In the genomic region with DNA sequence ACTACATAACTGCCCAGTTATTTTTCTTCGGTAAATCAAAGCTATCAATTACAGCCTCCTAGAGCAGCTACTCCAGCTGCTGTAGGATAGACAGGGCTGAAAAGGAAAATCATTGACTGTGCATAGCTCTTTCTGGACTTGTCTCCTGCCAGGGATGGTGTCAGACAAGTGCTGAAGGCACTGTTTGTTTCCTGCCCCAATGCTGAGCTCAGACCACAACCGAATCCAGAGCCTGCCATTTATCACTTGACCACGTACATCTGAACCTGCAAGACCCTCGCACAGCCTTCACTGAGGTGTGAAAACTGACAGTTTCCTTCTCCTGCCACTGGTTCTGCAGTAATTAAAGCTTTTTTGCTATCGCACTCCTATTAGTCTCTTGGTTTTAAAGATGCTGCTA, we compare ENCODE assay signal across 1 cellular context.
TF ChIP-seq lines count a peak whose summit lies in the region.

No MANE protein-coding gene starts in this region.

TF ChIP-seq in GM12878, 131 proteins besides CTCF, POLR2A, EP300 and RAD21 (continued from another document):
- TF ChIP-seq, protein P1, sequence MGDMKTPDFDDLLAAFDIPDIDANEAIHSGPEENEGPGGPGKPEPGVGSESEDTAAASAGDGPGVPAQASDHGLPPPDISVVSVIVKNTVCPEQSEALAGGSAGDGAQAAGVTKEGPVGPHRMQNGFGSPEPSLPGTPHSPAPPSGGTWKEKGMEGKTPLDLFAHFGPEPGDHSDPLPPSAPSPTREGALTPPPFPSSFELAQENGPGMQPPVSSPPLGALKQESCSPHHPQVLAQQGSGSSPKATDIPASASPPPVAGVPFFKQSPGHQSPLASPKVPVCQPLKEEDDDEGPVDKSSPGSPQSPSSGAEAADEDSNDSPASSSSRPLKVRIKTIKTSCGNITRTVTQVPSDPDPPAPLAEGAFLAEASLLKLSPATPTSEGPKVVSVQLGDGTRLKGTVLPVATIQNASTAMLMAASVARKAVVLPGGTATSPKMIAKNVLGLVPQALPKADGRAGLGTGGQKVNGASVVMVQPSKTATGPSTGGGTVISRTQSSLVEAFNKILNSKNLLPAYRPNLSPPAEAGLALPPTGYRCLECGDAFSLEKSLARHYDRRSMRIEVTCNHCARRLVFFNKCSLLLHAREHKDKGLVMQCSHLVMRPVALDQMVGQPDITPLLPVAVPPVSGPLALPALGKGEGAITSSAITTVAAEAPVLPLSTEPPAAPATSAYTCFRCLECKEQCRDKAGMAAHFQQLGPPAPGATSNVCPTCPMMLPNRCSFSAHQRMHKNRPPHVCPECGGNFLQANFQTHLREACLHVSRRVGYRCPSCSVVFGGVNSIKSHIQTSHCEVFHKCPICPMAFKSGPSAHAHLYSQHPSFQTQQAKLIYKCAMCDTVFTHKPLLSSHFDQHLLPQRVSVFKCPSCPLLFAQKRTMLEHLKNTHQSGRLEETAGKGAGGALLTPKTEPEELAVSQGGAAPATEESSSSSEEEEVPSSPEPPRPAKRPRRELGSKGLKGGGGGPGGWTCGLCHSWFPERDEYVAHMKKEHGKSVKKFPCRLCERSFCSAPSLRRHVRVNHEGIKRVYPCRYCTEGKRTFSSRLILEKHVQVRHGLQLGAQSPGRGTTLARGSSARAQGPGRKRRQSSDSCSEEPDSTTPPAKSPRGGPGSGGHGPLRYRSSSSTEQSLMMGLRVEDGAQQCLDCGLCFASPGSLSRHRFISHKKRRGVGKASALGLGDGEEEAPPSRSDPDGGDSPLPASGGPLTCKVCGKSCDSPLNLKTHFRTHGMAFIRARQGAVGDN (IDR thresholded peaks at IDR 0.05), result 0 out of 2 replicates have a peak, but pooled peaks have one; percentile 39
- TF ChIP-seq IKZF1 (conservative IDR thresholded peaks at IDR 0.05) (peak; percentile 30; the same call in 1 of the 2 replicates), FOXK2 (IDR thresholded peaks at IDR 0.05) (no peak), ZBTB11 (CRISPR knock-in tag; IDR thresholded peaks at IDR 0.05) (no peak), NRF1 (conservative IDR thresholded peaks at IDR 0.05; ENCODE audit: low read depth, low read length) (no peak), YY1 (IDR thresholded peaks at IDR 0.05; ENCODE audit: low read depth, low read length) (no peak), GATAD2B (conservative IDR thresholded peaks at IDR 0.05; ENCODE audit: low read depth) (no peak), MYB (IDR thresholded peaks at IDR 0.05; ENCODE audit: borderline replicate concordance, low read depth, low read length) (no peak), RELA (IDR thresholded peaks at IDR 0.05; ENCODE audit: borderline replicate concordance, partially characterized antibody) (no peak), E2F8 (IDR thresholded peaks at IDR 0.05; ENCODE audit: low read depth, partially characterized antibody) (no peak), NR2C2 (IDR thresholded peaks at IDR 0.05; ENCODE audit: borderline replicate concordance, control insufficient read depth, insufficient read length, low read depth) (no peak), TCF12 (IDR thresholded peaks at IDR 0.05; ENCODE audit: low read depth, low read length) (no peak), EED (IDR thresholded peaks at IDR 0.05; ENCODE audit: low read depth) (no peak), RUNX3 (IDR thresholded peaks at IDR 0.05; ENCODE audit: low read length) (peak; percentile 42; the same call in 1 of the 2 replicates), SIX5 (IDR thresholded peaks at IDR 0.05; ENCODE audit: low read depth, low read length, severe bottlenecking) (no peak), CHD2 (IDR thresholded peaks at IDR 0.05; ENCODE audit: borderline replicate concordance, low read depth, low read length) (no peak), CHD1 (IDR thresholded peaks at IDR 0.05; ENCODE audit: low read depth, low read length) (no peak), WRNIP1 (IDR thresholded peaks at IDR 0.05; ENCODE audit: borderline replicate concordance, low read depth, low read length) (no peak), RAD51 (IDR thresholded peaks at IDR 0.05) (no peak), SMARCA5 (IDR thresholded peaks at IDR 0.05) (no peak), ZBED1 (IDR thresholded peaks at IDR 0.05; ENCODE audit: borderline replicate concordance) (no peak), NR2C1 (IDR thresholded peaks at IDR 0.05) (no peak), NR2F1 (conservative IDR thresholded peaks at IDR 0.05) (0 out of 2 replicates have a peak, but pooled peaks have one; percentile 11), HSF1 (IDR thresholded peaks at IDR 0.05; ENCODE audit: low read depth, low read length) (no peak), ETV6 (conservative IDR thresholded peaks at IDR 0.05 in 1 of 2, IDR thresholded peaks at IDR 0.05 in 1 of 2; ENCODE audit: borderline replicate concordance in 1 of 2, low read depth in 1 of 2) (no peak), FOXM1 (IDR thresholded peaks at IDR 0.05; ENCODE audit: low read depth, low read length) (no peak), ATF3 (IDR thresholded peaks at IDR 0.05; ENCODE audit: borderline replicate concordance, extremely low read depth, low read depth, low read length) (no peak), SMAD5 (IDR thresholded peaks at IDR 0.05; ENCODE audit: low read depth) (no peak), POLR2AphosphoS5 (IDR thresholded peaks at IDR 0.05; ENCODE audit: low read length) (no peak), CBX3 (IDR thresholded peaks at IDR 0.05; ENCODE audit: borderline replicate concordance, low read depth) (no peak), STAT3 (IDR thresholded peaks at IDR 0.05; ENCODE audit: low read depth, low read length) (no peak), DPF2 (IDR thresholded peaks at IDR 0.05) (0 out of 2 replicates have a peak, but pooled peaks have one; percentile 38), ZNF24 (IDR thresholded peaks at IDR 0.05) (no peak), KLF5 (IDR thresholded peaks at IDR 0.05; ENCODE audit: partially characterized antibody) (no peak)
- TF ChIP-seq, protein P2, sequence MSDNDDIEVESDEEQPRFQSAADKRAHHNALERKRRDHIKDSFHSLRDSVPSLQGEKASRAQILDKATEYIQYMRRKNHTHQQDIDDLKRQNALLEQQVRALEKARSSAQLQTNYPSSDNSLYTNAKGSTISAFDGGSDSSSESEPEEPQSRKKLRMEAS (IDR thresholded peaks at IDR 0.05; ENCODE audit: low read depth, low read length), result no peak
- TF ChIP-seq, protein P3, sequence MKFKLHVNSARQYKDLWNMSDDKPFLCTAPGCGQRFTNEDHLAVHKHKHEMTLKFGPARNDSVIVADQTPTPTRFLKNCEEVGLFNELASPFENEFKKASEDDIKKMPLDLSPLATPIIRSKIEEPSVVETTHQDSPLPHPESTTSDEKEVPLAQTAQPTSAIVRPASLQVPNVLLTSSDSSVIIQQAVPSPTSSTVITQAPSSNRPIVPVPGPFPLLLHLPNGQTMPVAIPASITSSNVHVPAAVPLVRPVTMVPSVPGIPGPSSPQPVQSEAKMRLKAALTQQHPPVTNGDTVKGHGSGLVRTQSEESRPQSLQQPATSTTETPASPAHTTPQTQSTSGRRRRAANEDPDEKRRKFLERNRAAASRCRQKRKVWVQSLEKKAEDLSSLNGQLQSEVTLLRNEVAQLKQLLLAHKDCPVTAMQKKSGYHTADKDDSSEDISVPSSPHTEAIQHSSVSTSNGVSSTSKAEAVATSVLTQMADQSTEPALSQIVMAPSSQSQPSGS (IDR thresholded peaks at IDR 0.05; ENCODE audit: low read length), result no peak
